In the genomic region with DNA sequence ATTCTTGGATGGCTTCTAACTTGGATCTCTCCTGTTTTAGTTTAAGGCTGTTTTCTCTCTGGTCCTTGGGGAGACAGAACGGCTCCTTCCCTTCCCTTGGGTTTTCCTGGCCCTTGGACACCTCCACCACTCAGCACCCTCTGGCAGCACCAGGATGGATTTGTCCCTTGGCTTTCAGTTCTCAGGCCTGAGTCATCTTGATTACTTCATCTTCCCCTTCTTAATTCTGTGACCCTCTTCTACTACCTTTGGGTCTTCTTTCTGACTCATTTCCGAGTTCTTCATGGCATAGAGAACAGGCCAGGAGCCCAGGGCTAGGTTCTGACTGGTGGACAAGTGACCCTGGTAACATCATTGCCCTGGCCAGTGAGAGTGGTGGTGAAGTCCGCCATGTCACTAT, we compare ENCODE assay signal across 17 cellular contexts. TPM values are rescaled to one million over a fixed set of nuclear protein-coding genes. Genes with fewer than 3 reads are reported as not detected.
DNase-seq lines count a peak whose midpoint lies in the region; ATAC-seq, FAIRE-seq and TF ChIP-seq lines count a peak whose summit lies in the region.
"Had no signal": no experiment of that assay in that cellular context is flagged by ENCODE, and none has a peak within 500 bp of the region (broad histone marks: within the 10 kb centered on the region; RNA-seq: fewer than 3 reads in every experiment).

No MANE protein-coding gene starts in this region.

- peaks cover 65% of the 10 kb centered on the region for H3K36me3 Mint-ChIP-seq in WTC11
- no peaks in the 10 kb centered on the region for H3K36me3 Mint-ChIP-seq in activated T-cell treated with anti-CD3 and anti-CD28 coated beads, Interleukin-2, amount 50 U/mL, for 72 hours (ENCODE audit: insufficient read depth in 2 of 2)
- peaks cover 0 to 1% (median 0%) of the 10 kb centered on the region in 3 donors for H3K36me3 Mint-ChIP-seq in CD8-positive, alpha-beta memory T cell
- H3K36me3 Mint-ChIP-seq: natural killer cell treated with Interleukin-12 subunit alpha and Interleukin-12 subunit beta and Interleukin-15 and Interleukin-18, amount 100 ng/mL, for 72 hours had no signal

- peak overlapping the region; percentile 62; the same call in 1 of the 2 replicates for H3K27ac Mint-ChIP-seq in WTC11
- H3K27ac Mint-ChIP-seq in activated T-cell treated with anti-CD3 and anti-CD28 coated beads, Interleukin-2, amount 50 U/mL, for 72 hours: no peak overlapping the region
- H3K27ac Mint-ChIP-seq in CD8-positive, alpha-beta memory T cell: no peak overlapping the region
- H3K27ac Mint-ChIP-seq: activated CD8-positive, alpha-beta T cell treated with anti-CD3 and anti-CD28 coated beads for 36 hours; natural killer cell treated with Interleukin-12 subunit alpha and Interleukin-12 subunit beta and Interleukin-15 and Interleukin-18, amount 100 ng/mL, for 72 hours had no signal

- CTCF ChIA-PET in WTC11 (lab: Charles Lee): interaction anchor here (2.2 kb wide), 1 partner anchor 18 kb away, joined by 8 read pairs; no protein-coding TSS in a partner anchor
- CTCF ChIA-PET in CD8-positive, alpha-beta memory T cell (lab: Charles Lee): no interaction called here

- H3K9me3 Mint-ChIP-seq in WTC11: peaks cover 12% of the 10 kb centered on the region
- H3K9me3 Mint-ChIP-seq in activated T-cell treated with anti-CD3 and anti-CD28 coated beads, Interleukin-2, amount 50 U/mL, for 72 hours: no peaks in the 10 kb centered on the region
- no peaks in the 10 kb centered on the region for H3K9me3 Mint-ChIP-seq in CD8-positive, alpha-beta memory T cell
- H3K9me3 Mint-ChIP-seq: natural killer cell treated with Interleukin-12 subunit alpha and Interleukin-12 subunit beta and Interleukin-15 and Interleukin-18, amount 100 ng/mL, for 72 hours had no signal

- FAIRE-seq in H54 (lab: Jason Lieb, UNC): no peak

- TF ChIP-seq POLR2A in H54 (IDR thresholded peaks at IDR 0.05; ENCODE audit: low read depth, low read length): no peak

- no peaks in the 10 kb centered on the region for H3K27me3 ChIP-seq in stomach smooth muscle (ENCODE audit: control insufficient read depth in 1 of 2, insufficient read depth in 2 of 2, low read length in 2 of 2)
- no peaks in the 10 kb centered on the region for H3K27me3 ChIP-seq in brain microvascular endothelial cell (replicated peaks)
- no peaks in the 10 kb centered on the region for H3K27me3 ChIP-seq in CD8-positive, alpha-beta memory T cell (ENCODE audit: insufficient read depth, low read length, poor library complexity, severe bottlenecking)
- H3K27me3 ChIP-seq: BLaER1 treated with 17β-estradiol and CSF1 and Interleukin-3, amounts not matched to agents 10 nM and 100 nM; dorsolateral prefrontal cortex; upper lobe of left lung had no signal

- no peak overlapping the region for H3K9ac ChIP-seq in stomach smooth muscle (ENCODE audit: low read length in 2 of 2)
- H3K9ac ChIP-seq: BLaER1 treated with 17β-estradiol and CSF1 and Interleukin-3, amounts not matched to agents 10 nM and 100 nM; KMS-11 had no signal

- TF ChIP-seq CTCF in WTC11 (IDR thresholded peaks at IDR 0.05) (no peak), fibroblast of the aortic adventitia (IDR thresholded peaks at IDR 0.05; ENCODE audit: insufficient read depth, low read length) (no peak), brain microvascular endothelial cell (IDR thresholded peaks at IDR 0.05; ENCODE audit: low read depth, low read length, missing control alignments) (no peak)

- DNase-seq in H54 (ENCODE audit: insufficient read length, low spot score) (peak; percentile 40), WTC11 (ENCODE audit: low spot score) (no peak), fibroblast of the aortic adventitia (ENCODE audit: low read depth) (peak; percentile 46), brain microvascular endothelial cell (no peak)
- DNase-seq in activated T-cell treated with anti-CD3 and anti-CD28 coated beads, Interleukin-2, amount 50 U/mL, for 72 hours: no peak
- no peak for DNase-seq in CD8-positive, alpha-beta memory T cell
- DNase-seq: activated CD8-positive, alpha-beta T cell treated with anti-CD3 and anti-CD28 coated beads for 36 hours; dorsolateral prefrontal cortex; foreskin melanocyte; NCI-H524; OCI-M1; stimulated activated CD4-positive, alpha-beta T cell treated with anti-CD3 and anti-CD28 coated beads, Interleukin-4, amount 100 ng/mL, for 1 hour; upper lobe of left lung had no signal

- no peaks in the 10 kb centered on the region for H3K9me3 ChIP-seq in stomach smooth muscle (ENCODE audit: control insufficient read depth in 2 of 2, low read length in 2 of 2)
- H3K9me3 ChIP-seq in CD8-positive, alpha-beta memory T cell (ENCODE audit: low read length): no peaks in the 10 kb centered on the region
- H3K9me3 ChIP-seq: upper lobe of left lung had no signal

- ATAC-seq in WTC11: no peak
- no peak for ATAC-seq in activated T-cell treated with anti-CD3 and anti-CD28 coated beads, Interleukin-2, amount 50 U/mL, for 72 hours (replicated peaks in 1 of 2)
- ATAC-seq: activated CD8-positive, alpha-beta T cell treated with anti-CD3 and anti-CD28 coated beads for 36 hours; natural killer cell treated with Interleukin-12 subunit alpha and Interleukin-12 subunit beta and Interleukin-15 and Interleukin-18, amount 100 ng/mL, for 72 hours had no signal

- POLR2A ChIA-PET in WTC11 (lab: Charles Lee): no interaction called here
- POLR2A ChIA-PET in CD8-positive, alpha-beta memory T cell (lab: Charles Lee): no interaction called here

- peaks cover 85% of the 10 kb centered on the region for H3K4me1 Mint-ChIP-seq in WTC11
- H3K4me1 Mint-ChIP-seq in activated T-cell treated with anti-CD3 and anti-CD28 coated beads, Interleukin-2, amount 50 U/mL, for 72 hours (ENCODE audit: low read depth): peaks cover 4% of the 10 kb centered on the region
- H3K4me1 Mint-ChIP-seq in CD8-positive, alpha-beta memory T cell: peaks cover 0 to 6% (median 0%) of the 10 kb centered on the region in 3 donors

- H3K4me3 ChIP-seq in fibroblast of the aortic adventitia (ENCODE audit: low read depth, low read length): no peak overlapping the region
- no peak overlapping the region for H3K4me3 ChIP-seq in stomach smooth muscle (ENCODE audit: low read length in 2 of 2)
- H3K4me3 ChIP-seq in brain microvascular endothelial cell (ENCODE audit: low read depth, low read length): no peak overlapping the region
- no peak overlapping the region for H3K4me3 ChIP-seq in CD8-positive, alpha-beta memory T cell (ENCODE audit: low read length)
- H3K4me3 ChIP-seq: BLaER1 treated with 17β-estradiol and CSF1 and Interleukin-3, amounts not matched to agents 10 nM and 100 nM; dorsolateral prefrontal cortex; upper lobe of left lung had no signal

- H3K36me3 ChIP-seq in stomach smooth muscle (ENCODE audit: control insufficient read depth in 2 of 2, insufficient read depth in 2 of 2, low read length in 2 of 2): no peaks in the 10 kb centered on the region
- H3K36me3 ChIP-seq in brain microvascular endothelial cell (replicated peaks): no peaks in the 10 kb centered on the region
- H3K36me3 ChIP-seq in CD8-positive, alpha-beta memory T cell (ENCODE audit: insufficient read depth, low read length): no peaks in the 10 kb centered on the region
- H3K36me3 ChIP-seq: upper lobe of left lung had no signal

- no peak overlapping the region for H3K4me3 Mint-ChIP-seq in WTC11
- H3K4me3 Mint-ChIP-seq in activated T-cell treated with anti-CD3 and anti-CD28 coated beads, Interleukin-2, amount 50 U/mL, for 72 hours: no peak overlapping the region
- H3K4me3 Mint-ChIP-seq in CD8-positive, alpha-beta memory T cell: no peak overlapping the region
- H3K4me3 Mint-ChIP-seq: activated CD8-positive, alpha-beta T cell treated with anti-CD3 and anti-CD28 coated beads for 36 hours; natural killer cell treated with Interleukin-12 subunit alpha and Interleukin-12 subunit beta and Interleukin-15 and Interleukin-18, amount 100 ng/mL, for 72 hours had no signal

- H3K27ac ChIP-seq in stomach smooth muscle (ENCODE audit: low read length): peak overlapping the region; percentile 55
- no peak overlapping the region for H3K27ac ChIP-seq in brain microvascular endothelial cell
- H3K27ac ChIP-seq in CD8-positive, alpha-beta memory T cell (ENCODE audit: low read depth, low read length): no peak overlapping the region
- H3K27ac ChIP-seq: BLaER1 treated with 17β-estradiol and CSF1 and Interleukin-3, amounts not matched to agents 10 nM and 100 nM; dorsolateral prefrontal cortex; KMS-11; upper lobe of left lung had no signal

- in situ Hi-C loops in brain microvascular endothelial cell (cut with HindIII; ENCODE audit: low pct_ligation_motif_present, low sequenced_read_pairs): no loop called here

- peaks cover 54% of the 10 kb centered on the region for H3K4me1 ChIP-seq in stomach smooth muscle (ENCODE audit: control insufficient read depth, insufficient read depth, low read length)
- no peaks in the 10 kb centered on the region for H3K4me1 ChIP-seq in CD8-positive, alpha-beta memory T cell (ENCODE audit: insufficient read depth, low read length)

- no peaks in the 10 kb centered on the region for H3K27me3 Mint-ChIP-seq in WTC11 (ENCODE audit: low read depth)
- peaks cover 15% of the 10 kb centered on the region for H3K27me3 Mint-ChIP-seq in activated T-cell treated with anti-CD3 and anti-CD28 coated beads, Interleukin-2, amount 50 U/mL, for 72 hours (ENCODE audit: low read depth)
- peaks cover 6 to 41% of the 10 kb centered on the region in 2 donors for H3K27me3 Mint-ChIP-seq in CD8-positive, alpha-beta memory T cell

TF ChIP-seq in WTC11, 78 proteins besides CTCF, POLR2A, EP300 and RAD21 (continues in another document):
- TF ChIP-seq, protein P1, sequence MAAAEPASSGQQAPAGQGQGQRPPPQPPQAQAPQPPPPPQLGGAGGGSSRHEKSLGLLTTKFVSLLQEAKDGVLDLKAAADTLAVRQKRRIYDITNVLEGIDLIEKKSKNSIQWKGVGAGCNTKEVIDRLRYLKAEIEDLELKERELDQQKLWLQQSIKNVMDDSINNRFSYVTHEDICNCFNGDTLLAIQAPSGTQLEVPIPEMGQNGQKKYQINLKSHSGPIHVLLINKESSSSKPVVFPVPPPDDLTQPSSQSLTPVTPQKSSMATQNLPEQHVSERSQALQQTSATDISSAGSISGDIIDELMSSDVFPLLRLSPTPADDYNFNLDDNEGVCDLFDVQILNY (CRISPR knock-in tag; IDR thresholded peaks at IDR 0.05): no peak
- TF ChIP-seq CREM (CRISPR knock-in tag; IDR thresholded peaks at IDR 0.05): no peak
- no peak for TF ChIP-seq ZBTB21 (CRISPR knock-in tag; IDR thresholded peaks at IDR 0.05; ENCODE audit: borderline replicate concordance)
- TF ChIP-seq ELF4 (CRISPR knock-in tag; IDR thresholded peaks at IDR 0.05; ENCODE audit: low read depth): no peak

RNA-seq across cellular contexts. Expression of a gene that starts 14.9 kb away (rescaled TPM):
- total RNA-seq in WTC11 (2021) (514 to 873 TPM (median 854 TPM) in 3 replicates), fibroblast of the aortic adventitia (ENCODE audit: low replicate concordance) (1.1 and 10.6 TPM in 2 replicates)
- total RNA-seq in activated T-cell treated with anti-CD3 and anti-CD28 coated beads, Interleukin-2, amount 50 U/mL, for 72 hours: 1 to 10 TPM; 3.6 to 7.4 TPM
- total RNA-seq in CD8-positive, alpha-beta memory T cell: 1 to 10 TPM in 1 of 2 experiments, under 1 TPM in 1; 0.84 to 1.1 TPM
- polyA plus RNA-seq in CD8-positive, alpha-beta memory T cell: 1.2 TPM

RNA-seq across cellular contexts. Expression of a gene that starts 47.2 kb away (rescaled TPM):
- 5.3 to 12.5 TPM (median 6.4 TPM) in 3 replicates for total RNA-seq in WTC11 (2021)
- total RNA-seq in fibroblast of the aortic adventitia (ENCODE audit: low replicate concordance): 334 and 616 TPM in 2 replicates
- total RNA-seq in activated T-cell treated with anti-CD3 and anti-CD28 coated beads, Interleukin-2, amount 50 U/mL, for 72 hours: not detected
- total RNA-seq in CD8-positive, alpha-beta memory T cell: not detected
- not detected for polyA plus RNA-seq in CD8-positive, alpha-beta memory T cell
- total RNA-seq: activated CD8-positive, alpha-beta T cell treated with anti-CD3 and anti-CD28 coated beads for 36 hours had no signal

Comparison
In these comparisons a context has a peak if more than half of its experiments do, and no peak if none do; other contexts are left out.
1. DNase-seq: peak in H54 (single experiment) and fibroblast of the aortic adventitia (single experiment); none in WTC11 (single experiment), brain microvascular endothelial cell (single experiment), activated T-cell treated with anti-CD3 and anti-CD28 coated beads, Interleukin-2, amount 50 U/mL, for 72 hours (0 of 2) and CD8-positive, alpha-beta memory T cell (0 of 5).
2. RNA of a gene that starts 14.9 kb away (total RNA-seq): 514 to 873 TPM in WTC11; 3.6 to 7.4 TPM in activated T-cell treated with anti-CD3 and anti-CD28 coated beads, Interleukin-2, amount 50 U/mL, for 72 hours, 1.1 to 10.6 TPM in fibroblast of the aortic adventitia and 0.84 to 1.1 TPM in CD8-positive, alpha-beta memory T cell; every median in the first group is over 10 times any median in the second.
3. RNA of a gene that starts 47.2 kb away (total RNA-seq): 334 to 616 TPM in fibroblast of the aortic adventitia; 5.3 to 12.5 TPM in WTC11, not detected in activated T-cell treated with anti-CD3 and anti-CD28 coated beads, Interleukin-2, amount 50 U/mL, for 72 hours and not detected in CD8-positive, alpha-beta memory T cell; every median in the first group is over 10 times any median in the second.